Comparison of ENCODE assay signal across 17 cellular contexts in genomic region chr17:65550758-65551157, GRCh38. TPM values are rescaled to one million over a fixed set of nuclear protein-coding genes. Genes with fewer than 3 reads are reported as not detected.
DNase-seq lines count a peak whose midpoint lies in the region; ATAC-seq and TF ChIP-seq lines count a peak whose summit lies in the region.
"Had no signal": no experiment of that assay in that cellular context is flagged by ENCODE, and none has a peak within 500 bp of the region (broad histone marks: within the 10 kb centered on the region; RNA-seq: fewer than 3 reads in every experiment).

No MANE protein-coding gene starts in this region.

- H3K36me3 ChIP-seq in Caco-2 (ENCODE audit: control insufficient read depth, insufficient read depth, low read length) (no peaks in the 10 kb centered on the region; the same call in 1 of the 2 replicates), ectodermal cell (ENCODE audit: control insufficient read depth, insufficient read depth, low read length) (peaks cover 30% of the 10 kb centered on the region)
- H3K36me3 ChIP-seq: BE2C had no signal

- no peaks in the 10 kb centered on the region for H3K9me3 Mint-ChIP-seq in CD4-positive, alpha-beta T cell
- no peaks in the 10 kb centered on the region for H3K9me3 Mint-ChIP-seq in Caco-2 (ENCODE audit: unreplicated experiment)
- H3K9me3 Mint-ChIP-seq in nephron progenitor cell, result no peaks in the 10 kb centered on the region
- no peaks in the 10 kb centered on the region for H3K9me3 Mint-ChIP-seq in Calu3 (ENCODE audit: low read depth, unreplicated experiment)

- H3K4me1 Mint-ChIP-seq in CD4-positive, alpha-beta T cell (ENCODE audit: low read depth), result peaks cover 62% of the 10 kb centered on the region
- H3K4me1 Mint-ChIP-seq in Caco-2 (ENCODE audit: low read depth, unreplicated experiment) (peaks cover 55% of the 10 kb centered on the region), nephron progenitor cell (peaks cover 26% of the 10 kb centered on the region), Calu3 (ENCODE audit: low read depth, unreplicated experiment) (no peaks in the 10 kb centered on the region)

- BruUV-seq in Caco-2 (replicated peaks; lab: Mats Ljungman, UMichigan) (no TSS peak), Calu3 (replicated peaks; lab: Mats Ljungman, UMichigan) (no TSS peak)

- peaks cover 77% of the 10 kb centered on the region for H3K36me3 Mint-ChIP-seq in CD4-positive, alpha-beta T cell (ENCODE audit: low read depth)
- H3K36me3 Mint-ChIP-seq in Caco-2 (ENCODE audit: insufficient read depth, unreplicated experiment) (no peaks in the 10 kb centered on the region), nephron progenitor cell (ENCODE audit: low read depth) (peaks cover 45% of the 10 kb centered on the region), Calu3 (ENCODE audit: insufficient read depth, unreplicated experiment) (no peaks in the 10 kb centered on the region)

- intact Hi-C loops in CD4-positive, alpha-beta T cell (cut with DNase I, micrococcal nuclease), result loop anchor here (5.0 to 10.0 kb wide), 2 partner anchors 204 to 242 kb away; no protein-coding TSS in a partner anchor
- intact Hi-C loops in Caco-2 (cut with micrococcal nuclease; ENCODE audit: unreplicated experiment), result no loop called here
- intact Hi-C loops in Calu3 (cut with micrococcal nuclease; ENCODE audit: unreplicated experiment), result loop anchor here (10.0 kb wide), 1 partner anchor 434 kb away; no protein-coding TSS in a partner anchor

- H3K4me1 ChIP-seq in Caco-2 (peaks cover 74% of the 10 kb centered on the region), ectodermal cell (ENCODE audit: control insufficient read depth, insufficient read depth, low read length) (peaks cover 78% of the 10 kb centered on the region)
- H3K4me1 ChIP-seq: BE2C had no signal

- no peak overlapping the region for H3K27ac ChIP-seq in CD4-positive, alpha-beta T cell (ENCODE audit: low read depth, low read length)
- H3K27ac ChIP-seq in ectodermal cell (ENCODE audit: insufficient read depth, low read depth, low read length, poor library complexity, severe bottlenecking), result peak overlapping the region; percentile 29
- H3K27ac ChIP-seq: KMS-11, RWPE1 had no signal

- no peak for TF ChIP-seq CTCF in CD4-positive, alpha-beta T cell (IDR thresholded peaks at IDR 0.05)
- no peak for TF ChIP-seq CTCF in Caco-2 (IDR thresholded peaks at IDR 0.05; ENCODE audit: insufficient read depth in 1 of 2, low read depth in 1 of 2, low read length in 1 of 2, severe bottlenecking in 1 of 2, unreplicated experiment in 1 of 2)
- no peak for TF ChIP-seq CTCF in nephron progenitor cell (IDR thresholded peaks at IDR 0.05)
- TF ChIP-seq CTCF in Calu3 (IDR thresholded peaks at IDR 0.05; ENCODE audit: unreplicated experiment), result no peak

- peak overlapping the region; percentile 30 for H3K4me3 Mint-ChIP-seq in CD4-positive, alpha-beta T cell
- peak overlapping the region; percentile 59 for H3K4me3 Mint-ChIP-seq in Caco-2 (ENCODE audit: unreplicated experiment)
- H3K4me3 Mint-ChIP-seq in nephron progenitor cell, result peak overlapping the region; percentile 44
- H3K4me3 Mint-ChIP-seq in Calu3 (ENCODE audit: low read depth, unreplicated experiment), result no peak overlapping the region

- ATAC-seq in CD4-positive, alpha-beta T cell (ENCODE audit: poor library complexity), result no peak

- no peaks in the 10 kb centered on the region for H3K27me3 Mint-ChIP-seq in CD4-positive, alpha-beta T cell
- H3K27me3 Mint-ChIP-seq in Caco-2 (ENCODE audit: insufficient read depth, unreplicated experiment) (no peaks in the 10 kb centered on the region), nephron progenitor cell (ENCODE audit: low read depth, poor library complexity) (no peaks in the 10 kb centered on the region), Calu3 (ENCODE audit: unreplicated experiment) (peaks cover 55% of the 10 kb centered on the region)

- no peak overlapping the region for H3K4me3 ChIP-seq in Caco-2 (ENCODE audit: low read depth, low read length)
- peak overlapping the region; percentile 19 for H3K4me3 ChIP-seq in ectodermal cell (ENCODE audit: insufficient read depth, low read depth, low read length)
- H3K4me3 ChIP-seq: HAP-1 had no signal

- H3K27me3 ChIP-seq in CD4-positive, alpha-beta T cell (ENCODE audit: control insufficient read depth, insufficient read depth, low read length), result no peaks in the 10 kb centered on the region
- H3K27me3 ChIP-seq in Caco-2 (replicated peaks; ENCODE audit: control insufficient read depth, insufficient read depth, low read length) (no peaks in the 10 kb centered on the region), ectodermal cell (ENCODE audit: control insufficient read depth, insufficient read depth, low read length, poor library complexity, severe bottlenecking) (no peaks in the 10 kb centered on the region)

- H3K9me3 ChIP-seq in CD4-positive, alpha-beta T cell (ENCODE audit: control insufficient read depth, low read length), result no peaks in the 10 kb centered on the region
- H3K9me3 ChIP-seq in Caco-2, result no peaks in the 10 kb centered on the region
- H3K9me3 ChIP-seq in ectodermal cell (ENCODE audit: control insufficient read depth, low read length), result no peaks in the 10 kb centered on the region
- H3K9me3 ChIP-seq: BE2C, HAP-1 had no signal

- POLR2A ChIA-PET in CD4-positive, alpha-beta T cell (lab: Charles Lee), result interaction anchor here (0.6 kb wide), 1 partner anchor 112 kb away, joined by 3 read pairs; no protein-coding TSS in a partner anchor
- POLR2A ChIA-PET in Caco-2 (lab: Charles Lee), result no interaction called here

- no peak for DNase-seq in CD4-positive, alpha-beta T cell
- DNase-seq in Caco-2 (no peak), nephron progenitor cell (no peak), hepatic stellate cell (ENCODE audit: low spot score) (no peak), islet precursor cell (no peak), Calu3 (no peak)
- DNase-seq: BE2C, DMS153, NCI-H1092, NCI-H2107, NCI-H345, NCI-H526 treated with DMSO at 0.1 percent for 48 hours, OCI-M1 had no signal

- 87 to 91% methylated on average over 4 of the region's 4 CpGs for WGBS in ectodermal cell, 2 experiments

- CTCF ChIA-PET in CD4-positive, alpha-beta T cell (lab: Charles Lee), result interaction anchor here (0.6 kb wide), 1 partner anchor 1708 kb away, joined by 4 read pairs; no protein-coding TSS in a partner anchor
- CTCF ChIA-PET in Caco-2 (lab: Charles Lee) (no interaction called here), Calu3 (lab: Charles Lee) (no interaction called here)

- H3K27ac Mint-ChIP-seq in CD4-positive, alpha-beta T cell, result peak overlapping the region; percentile 24
- H3K27ac Mint-ChIP-seq in Caco-2 (ENCODE audit: unreplicated experiment) (peak overlapping the region; percentile 82), nephron progenitor cell (peak overlapping the region; percentile 86), Calu3 (ENCODE audit: unreplicated experiment) (no peak overlapping the region)

RNA-seq across cellular contexts. Expression of gene AXIN2, which starts 10.7 kb away (rescaled TPM):
- total RNA-seq in CD4-positive, alpha-beta T cell, result 10 to 100 TPM; 47.9 to 49.8 TPM
- total RNA-seq in Caco-2 (2022) (141 and 168 TPM in 2 replicates), Calu3 (2022) (0.45 and 0.49 TPM in 2 replicates)
- polyA plus RNA-seq in ectodermal cell (2013, experiment 1 of 4), result 208 TPM
- polyA plus RNA-seq in ectodermal cell (2013, experiment 2 of 4), result 212 TPM
- polyA plus RNA-seq in ectodermal cell (2013, experiment 3 of 4), result 156 TPM
- polyA plus RNA-seq in ectodermal cell (2013, experiment 4 of 4), result 171 TPM

Comparison
In these comparisons a context has a peak if more than half of its experiments do, and no peak if none do; other contexts are left out.
1. RNA of gene AXIN2, which starts 10.7 kb away (total RNA-seq): 141 to 168 TPM in Caco-2 and 47.9 to 49.8 TPM in CD4-positive, alpha-beta T cell; 0.45 to 0.49 TPM in Calu3; every median in the first group is over 10 times any median in the second.